In the genomic region with DNA sequence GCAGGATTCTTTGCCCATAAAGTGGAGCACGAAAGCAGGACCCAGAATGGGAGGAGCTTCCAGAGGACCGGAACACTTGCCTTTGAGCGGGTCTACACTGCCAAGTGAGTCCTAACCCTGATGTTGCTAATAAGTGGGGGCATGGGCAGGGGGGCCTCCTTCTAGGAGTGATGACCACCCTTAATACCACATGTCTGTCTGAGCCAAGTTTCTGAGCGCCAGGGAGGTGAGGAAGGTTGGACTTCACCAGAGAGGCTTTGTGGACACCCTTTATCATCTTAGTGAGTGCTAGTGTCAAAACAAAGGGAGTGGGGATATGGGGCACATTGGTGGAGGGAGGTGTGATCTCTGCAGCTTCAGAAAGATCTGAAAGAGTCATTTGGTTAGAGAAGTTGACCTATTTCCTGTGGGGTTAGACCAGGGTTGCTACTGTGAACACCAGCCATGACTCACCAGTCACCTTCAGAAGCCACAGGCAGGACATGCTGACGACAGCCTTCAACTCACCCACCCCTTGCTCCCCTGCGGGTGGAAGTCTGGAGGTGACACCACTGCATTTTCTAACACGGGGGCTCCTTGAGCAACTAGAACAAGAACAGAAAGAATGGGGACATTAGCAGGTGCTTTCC, we compare ENCODE assay signal across 8 cellular contexts. TPM values are rescaled to one million over a fixed set of nuclear protein-coding genes. Genes with fewer than 3 reads are reported as not detected.
DNase-seq lines count a peak whose midpoint lies in the region; ATAC-seq, FAIRE-seq and TF ChIP-seq lines count a peak whose summit lies in the region.

No MANE protein-coding gene starts in this region.

- peaks cover 10% of the 10 kb centered on the region for H3K4me1 ChIP-seq in HAP-1

- peak; percentile 28 for TF ChIP-seq CTCF in GM12873 (IDR thresholded peaks at IDR 0.05; ENCODE audit: insufficient read depth, low read depth, low read length, missing control alignments)
- TF ChIP-seq CTCF in NB4 (IDR thresholded peaks at IDR 0.05; ENCODE audit: low read depth, low read length), result no peak
- TF ChIP-seq CTCF in glutamatergic neuron (IDR thresholded peaks at IDR 0.05; ENCODE audit: partially characterized antibody, unreplicated experiment), result no peak
- TF ChIP-seq CTCF in D721Med (IDR thresholded peaks at IDR 0.05; ENCODE audit: insufficient read depth, missing control alignments), result no peak

- no peaks in the 10 kb centered on the region for H3K36me3 Mint-ChIP-seq in glutamatergic neuron (ENCODE audit: unreplicated experiment)

- peaks cover 7% of the 10 kb centered on the region for H3K27me3 Mint-ChIP-seq in glutamatergic neuron (ENCODE audit: unreplicated experiment)

- no peak for FAIRE-seq in D721Med (lab: Jason Lieb, UNC)

- no peaks in the 10 kb centered on the region for H3K36me3 ChIP-seq in HAP-1 (replicated peaks)

- H3K9me3 ChIP-seq in HAP-1, result no peaks in the 10 kb centered on the region

- peak; percentile 97 for ATAC-seq in HG02571 (IDR thresholded peaks at IDR 0.05; ENCODE audit: unreplicated experiment)

- peaks cover 32% of the 10 kb centered on the region for H3K4me1 Mint-ChIP-seq in glutamatergic neuron (ENCODE audit: low read depth, unreplicated experiment)

- no peak for TF ChIP-seq POLR2A in NB4 (IDR thresholded peaks at IDR 0.05; ENCODE audit: extremely low read depth, insufficient read length)

- H3K27ac Mint-ChIP-seq in glutamatergic neuron (ENCODE audit: unreplicated experiment), result peak overlapping the region; percentile 4

- DNase-seq in NB4 (ENCODE audit: low read depth), result peak; percentile 90
- peak; percentile 86 for DNase-seq in activated CD8-positive, alpha-beta memory T cell treated with anti-CD3 and anti-CD28 coated beads, Interleukin-2, amount 50 U/mL, for 48 hours
- no peak for DNase-seq in glutamatergic neuron
- DNase-seq in stimulated activated CD4-positive, alpha-beta T cell treated with anti-CD3 and anti-CD28 coated beads, Interleukin-4, amount 100 ng/mL, for 24 hours, result peak; percentile 87
- DNase-seq in D721Med (ENCODE audit: insufficient read length, low spot score), result no peak
- no peak for DNase-seq in HAP-1 (ENCODE audit: low spot score in 2 of 2)

- no peaks in the 10 kb centered on the region for H3K27me3 ChIP-seq in HAP-1 (ENCODE audit: low read depth)

- peaks cover 4% of the 10 kb centered on the region for H3K9me3 Mint-ChIP-seq in glutamatergic neuron (ENCODE audit: unreplicated experiment)

- H3K4me3 Mint-ChIP-seq in glutamatergic neuron (ENCODE audit: unreplicated experiment), result no peak overlapping the region

- in situ Hi-C loops in HAP-1 (cut with MboI; ENCODE audit: low sequenced_read_pairs), result no loop called here

- H3K4me3 ChIP-seq in NB4 (ENCODE audit: low read depth, low read length), result no peak overlapping the region
- H3K4me3 ChIP-seq in HAP-1, result no peak overlapping the region

RNA-seq across cellular contexts. Expression of gene ALOX5AP, which starts 8.8 kb away (rescaled TPM):
- 0.81 TPM for total RNA-seq in glutamatergic neuron (ENCODE audit: unreplicated experiment)

Comparison
In these comparisons a context has a peak if more than half of its experiments do, and no peak if none do; other contexts are left out.
1. DNase-seq: peak in NB4 (single experiment), activated CD8-positive, alpha-beta memory T cell treated with anti-CD3 and anti-CD28 coated beads, Interleukin-2, amount 50 U/mL, for 48 hours (single experiment) and stimulated activated CD4-positive, alpha-beta T cell treated with anti-CD3 and anti-CD28 coated beads, Interleukin-4, amount 100 ng/mL, for 24 hours (single experiment); none in glutamatergic neuron (single experiment), D721Med (single experiment) and HAP-1 (0 of 2).